30 cellular contexts compared by ENCODE assay signal in genomic region chr1:70553192-70553956, GRCh38.
"Had no signal": no experiment of that assay in that cellular context is flagged by ENCODE, and none has a peak within 500 bp of the region (broad histone marks: within the 10 kb centered on the region; RNA-seq: fewer than 3 reads in every experiment).

No MANE protein-coding gene starts in this region.

- H3K36me3 Mint-ChIP-seq: activated naive CD4-positive, alpha-beta T cell treated with anti-CD3 and anti-CD28 coated beads, Interleukin-2, amount 50 U/mL, for 24 hours; activated naive CD8-positive, alpha-beta T cell treated with anti-CD3 and anti-CD28 coated beads, Interleukin-2, amount 10 ng/mL, durations not matched to agents 7 days and 5 days; brain had no signal

- H3K4me2 ChIP-seq: PC-9 had no signal

- H3K4me1 Mint-ChIP-seq: activated CD4-positive, alpha-beta T cell treated with anti-CD3 and anti-CD28 coated beads, Interleukin-2, amount 10 ng/mL, durations not matched to agents 24 days and 14 days; activated naive CD4-positive, alpha-beta T cell treated with anti-CD3 and anti-CD28 coated beads, Interleukin-2, amount 50 U/mL, for 24 hours; activated naive CD8-positive, alpha-beta T cell treated with anti-CD3 and anti-CD28 coated beads, Interleukin-2, amount 10 ng/mL, durations not matched to agents 7 days and 5 days; brain had no signal

- H3K9me3 Mint-ChIP-seq: activated CD4-positive, alpha-beta T cell treated with anti-CD3 and anti-CD28 coated beads, Interleukin-2, amount 10 ng/mL, durations not matched to agents 24 days and 14 days; activated naive CD4-positive, alpha-beta T cell treated with anti-CD3 and anti-CD28 coated beads, Interleukin-2, amount 50 U/mL, for 24 hours; activated naive CD8-positive, alpha-beta T cell treated with anti-CD3 and anti-CD28 coated beads, Interleukin-2, amount 10 ng/mL, durations not matched to agents 7 days and 5 days; activated T-cell treated with anti-CD3 and anti-CD28 coated beads, Interleukin-2, amount 50 U/mL, for 24 hours; activated T-helper 2 cell treated with anti-CD3 and anti-CD28 coated beads, Interferon-gamma antibody, Interleukin-2, Interleukin-4, amounts not matched to agents 10 μg/mL and 5 μg/mL and 100 μg/mL, durations not matched to agents 14 hours and 24 hours and 36 hours; brain; T-helper 1 cell treated with Interleukin-12 subunit alpha and Interleukin-12 subunit beta and Interleukin-4 antibody, amounts not matched to agents 30 μg/mL and 1 μg/mL, for 36 hours; T-helper 2 cell treated with Interferon-gamma antibody and Interleukin-4, amounts not matched to agents 5 μg/mL and 100 μg/mL, for 36 hours had no signal

- H2AFZ ChIP-seq: PC-9 had no signal

- H3K27ac ChIP-seq: PC-9, RWPE1 had no signal

- H3K4me3 ChIP-seq: MG63, PC-9 had no signal

- H3K4me3 Mint-ChIP-seq: activated CD4-positive, alpha-beta T cell treated with anti-CD3 and anti-CD28 coated beads, Interleukin-2, amount 10 ng/mL, durations not matched to agents 24 days and 14 days; activated CD8-positive, alpha-beta T cell treated with anti-CD3 and anti-CD28 coated beads, Interleukin-2, amount 10 ng/mL, durations not matched to agents 7 days and 5 days; activated naive CD4-positive, alpha-beta T cell treated with anti-CD3 and anti-CD28 coated beads, Interleukin-2, amount 50 U/mL, for 24 hours; activated naive CD8-positive, alpha-beta T cell treated with anti-CD3 and anti-CD28 coated beads, Interleukin-2, amount 10 ng/mL, durations not matched to agents 7 days and 5 days; activated T-cell treated with anti-CD3 and anti-CD28 coated beads, Interleukin-2, amount 50 U/mL, for 24 hours; brain; T-helper 1 cell treated with Interleukin-12 subunit alpha and Interleukin-12 subunit beta and Interleukin-4 antibody, amounts not matched to agents 30 μg/mL and 1 μg/mL, for 36 hours; T-helper 2 cell treated with Interferon-gamma antibody and Interleukin-4, amounts not matched to agents 5 μg/mL and 100 μg/mL, for 36 hours had no signal

- ATAC-seq: activated CD8-positive, alpha-beta T cell treated with anti-CD3 and anti-CD28 coated beads, Interleukin-2, amount 10 ng/mL, durations not matched to agents 7 days and 5 days; Right ventricle myocardium inferior had no signal

- DNase-seq: activated CD4-positive, alpha-beta T cell treated with anti-CD3 and anti-CD28 coated beads, Interleukin-2, amount 10 ng/mL, durations not matched to agents 24 days and 14 days; activated CD4-positive, alpha-beta T cell treated with anti-CD3 and anti-CD28 coated beads, Interleukin-2, amount 50 U/mL, for 4 hours; activated CD8-positive, alpha-beta T cell treated with anti-CD3 and anti-CD28 coated beads, Interleukin-2, amount 10 ng/mL, durations not matched to agents 7 days and 5 days; activated gamma-delta T cell; activated naive CD4-positive, alpha-beta T cell treated with Interleukin-2 at 50 U/mL for 16 hours; activated naive CD8-positive, alpha-beta T cell treated with anti-CD3 and anti-CD28 coated beads, Interleukin-2, amount 10 ng/mL, durations not matched to agents 7 days and 5 days; activated T-cell treated with anti-CD3 and anti-CD28 coated beads, Interleukin-2, amount 50 U/mL, for 24 hours; caudate nucleus; Kasumi-1; KG1; MG63; NCI-H1048; NCI-H1105 treated with DMSO at 0.1 percent for 48 hours; NCI-H1436; NCI-H1694; NCI-H1930; NCI-H2081 treated with DMSO at 0.1 percent for 48 hours; NCI-H510A; NCI-H526; NCI-H748 treated with DMSO at 0.1 percent for 48 hours; NK-92 treated with Interleukin-12 subunit alpha and Interleukin-12 subunit beta, amount 100 ng/mL, for 24 hours; PC-9; SIG-M5 had no signal

- H3K27ac Mint-ChIP-seq: activated CD4-positive, alpha-beta T cell treated with anti-CD3 and anti-CD28 coated beads, Interleukin-2, amount 10 ng/mL, durations not matched to agents 24 days and 14 days; activated CD8-positive, alpha-beta T cell treated with anti-CD3 and anti-CD28 coated beads, Interleukin-2, amount 10 ng/mL, durations not matched to agents 7 days and 5 days; activated naive CD4-positive, alpha-beta T cell treated with anti-CD3 and anti-CD28 coated beads, Interleukin-2, amount 50 U/mL, for 24 hours; activated naive CD8-positive, alpha-beta T cell treated with anti-CD3 and anti-CD28 coated beads, Interleukin-2, amount 10 ng/mL, durations not matched to agents 7 days and 5 days; activated T-cell treated with anti-CD3 and anti-CD28 coated beads, Interleukin-2, amount 50 U/mL, for 24 hours; activated T-helper 2 cell treated with anti-CD3 and anti-CD28 coated beads, Interferon-gamma antibody, Interleukin-2, Interleukin-4, amounts not matched to agents 10 μg/mL and 5 μg/mL and 100 μg/mL, durations not matched to agents 14 hours and 24 hours and 36 hours; brain; T-helper 1 cell treated with Interleukin-12 subunit alpha and Interleukin-12 subunit beta and Interleukin-4 antibody, amounts not matched to agents 30 μg/mL and 1 μg/mL, for 36 hours; T-helper 2 cell treated with Interferon-gamma antibody and Interleukin-4, amounts not matched to agents 5 μg/mL and 100 μg/mL, for 36 hours had no signal

- H3K9me3 ChIP-seq: MG63 had no signal

- H3K36me3 ChIP-seq: MG63 had no signal

- H3K27me3 ChIP-seq: MG63 had no signal
